In the genomic region with DNA sequence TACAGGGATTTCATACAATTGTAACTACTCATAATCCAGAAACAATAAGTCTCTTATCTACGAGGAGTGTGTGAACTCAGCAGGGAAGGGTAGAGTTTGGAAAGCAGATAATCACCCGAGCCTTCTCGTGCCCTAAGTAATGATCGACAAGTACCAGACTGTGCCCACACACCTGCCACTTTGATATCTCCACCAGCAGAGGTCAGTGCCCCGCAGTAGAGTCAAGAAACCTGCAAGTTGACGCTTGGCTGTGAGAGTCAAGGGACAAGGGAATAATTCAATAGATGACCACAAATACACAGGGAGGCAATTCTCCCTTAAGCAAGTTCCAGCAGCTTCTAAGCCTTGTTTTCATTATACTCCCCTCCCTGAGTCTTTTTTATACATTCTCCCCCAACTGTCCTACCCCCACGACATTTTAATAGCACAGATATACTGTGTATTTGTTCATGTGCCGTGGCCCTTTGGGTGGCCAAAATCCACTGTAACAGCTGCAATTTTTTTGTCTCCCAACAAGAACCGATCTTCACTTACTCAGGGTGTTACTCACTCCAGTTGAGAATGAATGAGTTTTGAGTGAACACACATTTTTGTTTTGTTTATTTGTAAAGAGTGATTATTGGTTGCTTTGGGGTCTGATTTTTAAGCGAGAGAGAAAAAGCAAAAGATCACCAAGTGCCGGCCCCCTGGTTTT, we compare ENCODE assay signal across 8 cellular contexts.
DNase-seq lines count a peak whose midpoint lies in the region; ATAC-seq and TF ChIP-seq lines count a peak whose summit lies in the region.

No MANE protein-coding gene starts in this region.

- H3K27me3 ChIP-seq in KMS-11 (ENCODE audit: insufficient read depth, low read depth) (no peaks in the 10 kb centered on the region), cardiac muscle cell (no peaks in the 10 kb centered on the region), smooth muscle cell (ENCODE audit: low read depth) (no peaks in the 10 kb centered on the region)

- H3K9me3 ChIP-seq in cardiac muscle cell (ENCODE audit: low read depth) (no peaks in the 10 kb centered on the region), smooth muscle cell (replicated peaks; ENCODE audit: low read depth) (no peaks in the 10 kb centered on the region)

- no peaks in the 10 kb centered on the region for H3K9me3 Mint-ChIP-seq in Calu3 (ENCODE audit: low read depth, unreplicated experiment)
- no peaks in the 10 kb centered on the region for H3K9me3 Mint-ChIP-seq in activated CD4-positive, alpha-beta T cell treated with anti-CD3 and anti-CD28 coated beads, Interleukin-2, amount 10 ng/mL, durations not matched to agents 24 days and 14 days

- no peak overlapping the region for H3K4me3 Mint-ChIP-seq in Calu3 (ENCODE audit: low read depth, unreplicated experiment)
- no peak overlapping the region for H3K4me3 Mint-ChIP-seq in activated CD4-positive, alpha-beta T cell treated with anti-CD3 and anti-CD28 coated beads, Interleukin-2, amount 10 ng/mL, durations not matched to agents 24 days and 14 days

- peaks cover 16% of the 10 kb centered on the region for H3K4me1 ChIP-seq in KMS-11 (ENCODE audit: low read depth, poor library complexity, severe bottlenecking)
- peaks cover 38% of the 10 kb centered on the region for H3K4me1 ChIP-seq in cardiac muscle cell (ENCODE audit: low read depth)
- H3K4me1 ChIP-seq in smooth muscle cell (ENCODE audit: low read depth), result peaks cover 10% of the 10 kb centered on the region

- H3K4me2 ChIP-seq in KMS-11 (no peak overlapping the region), smooth muscle cell (no peak overlapping the region)

- TF ChIP-seq CTCF in Calu3 (IDR thresholded peaks at IDR 0.05; ENCODE audit: unreplicated experiment) (peak; percentile 60), KMS-11 (conservative IDR thresholded peaks at IDR 0.05; ENCODE audit: low read depth, low read length) (peak; percentile 36), cardiac muscle cell (IDR thresholded peaks at IDR 0.05; ENCODE audit: low read depth, low read length) (peak; percentile 17), smooth muscle cell (IDR thresholded peaks at IDR 0.05; ENCODE audit: borderline replicate concordance, insufficient read depth, poor library complexity, severe bottlenecking) (peak; percentile 40), GM20000 (IDR thresholded peaks at IDR 0.05; ENCODE audit: extremely low read depth, missing control alignments) (no peak)

- no TSS peak for BruUV-seq in Calu3 (replicated peaks; lab: Mats Ljungman, UMichigan)

- H3K9ac ChIP-seq in KMS-11, result no peak overlapping the region
- H3K9ac ChIP-seq in smooth muscle cell (ENCODE audit: low read depth), result no peak overlapping the region

- intact Hi-C loops in Calu3 (cut with micrococcal nuclease; ENCODE audit: unreplicated experiment), result loop anchor here (1.0 to 2.0 kb wide), 3 partner anchors 56 to 133 kb away; no protein-coding TSS in a partner anchor
- intact Hi-C loops in activated CD4-positive, alpha-beta T cell treated with anti-CD3 and anti-CD28 coated beads, Interleukin-2, amount 10 ng/mL, durations not matched to agents 24 days and 14 days (cut with micrococcal nuclease), result no loop called here

- DNase-seq in Calu3, result peak; percentile 69
- peak; percentile 70 for DNase-seq in activated CD4-positive, alpha-beta T cell treated with anti-CD3 and anti-CD28 coated beads, Interleukin-2, amount 10 ng/mL, durations not matched to agents 24 days and 14 days
- peak; percentile 29 to 73 for DNase-seq in cardiac muscle cell (ENCODE audit: low read depth in 1 of 2, low spot score in 1 of 2)
- DNase-seq in smooth muscle cell (lab: John Stamatoyannopoulos, UW; ENCODE audit: unreplicated experiment), result no peak
- no peak for DNase-seq in GM20000 (ENCODE audit: low spot score)

- H3K27ac Mint-ChIP-seq in Calu3 (ENCODE audit: unreplicated experiment), result no peak overlapping the region
- no peak overlapping the region for H3K27ac Mint-ChIP-seq in activated CD4-positive, alpha-beta T cell treated with anti-CD3 and anti-CD28 coated beads, Interleukin-2, amount 10 ng/mL, durations not matched to agents 24 days and 14 days

- H3K27me3 Mint-ChIP-seq in Calu3 (ENCODE audit: unreplicated experiment), result no peaks in the 10 kb centered on the region
- no peaks in the 10 kb centered on the region for H3K27me3 Mint-ChIP-seq in activated CD4-positive, alpha-beta T cell treated with anti-CD3 and anti-CD28 coated beads, Interleukin-2, amount 10 ng/mL, durations not matched to agents 24 days and 14 days

- H3K27ac ChIP-seq in KMS-11 (no peak overlapping the region), cardiac muscle cell (peak overlapping the region; percentile 40), smooth muscle cell (ENCODE audit: low read depth) (no peak overlapping the region)

- no peak for ATAC-seq in GM19452 (IDR thresholded peaks at IDR 0.05; ENCODE audit: unreplicated experiment)
- no peak for ATAC-seq in GM18502 (IDR thresholded peaks at IDR 0.05; ENCODE audit: poor library complexity, unreplicated experiment)

- no peak overlapping the region for H3K4me3 ChIP-seq in KMS-11 (IDR thresholded peaks at IDR 0.05; ENCODE audit: insufficient read depth, low read depth, low read length)
- no peak overlapping the region for H3K4me3 ChIP-seq in cardiac muscle cell
- H3K4me3 ChIP-seq in smooth muscle cell, result no peak overlapping the region

- peaks cover 14% of the 10 kb centered on the region for H3K36me3 Mint-ChIP-seq in Calu3 (ENCODE audit: insufficient read depth, unreplicated experiment)
- peaks cover 7% of the 10 kb centered on the region for H3K36me3 Mint-ChIP-seq in activated CD4-positive, alpha-beta T cell treated with anti-CD3 and anti-CD28 coated beads, Interleukin-2, amount 10 ng/mL, durations not matched to agents 24 days and 14 days (ENCODE audit: low read depth)

- peaks cover 49% of the 10 kb centered on the region for H3K4me1 Mint-ChIP-seq in Calu3 (ENCODE audit: low read depth, unreplicated experiment)
- H3K4me1 Mint-ChIP-seq in activated CD4-positive, alpha-beta T cell treated with anti-CD3 and anti-CD28 coated beads, Interleukin-2, amount 10 ng/mL, durations not matched to agents 24 days and 14 days, result peaks cover 20% of the 10 kb centered on the region

- H3F3A ChIP-seq in smooth muscle cell (ENCODE audit: low read depth), result no peaks in the 10 kb centered on the region

- no peaks in the 10 kb centered on the region for H3K36me3 ChIP-seq in KMS-11 (ENCODE audit: insufficient read depth)
- H3K36me3 ChIP-seq in cardiac muscle cell, result no peaks in the 10 kb centered on the region
- no peaks in the 10 kb centered on the region for H3K36me3 ChIP-seq in smooth muscle cell (ENCODE audit: low read depth)

- 83% methylated on average over 11 of the region's 11 CpGs for whole genome bisulfite sequencing in smooth muscle cell (ENCODE audit: low lambda C conversion rate)

- H4K20me1 ChIP-seq in KMS-11 (ENCODE audit: insufficient read depth) (no peaks in the 10 kb centered on the region), smooth muscle cell (ENCODE audit: low read depth) (peaks cover 8% of the 10 kb centered on the region)

- CTCF ChIA-PET in Calu3 (lab: Charles Lee), result interaction anchor here (1.0 to 2.1 kb wide), 4 partner anchors 110 to 136 kb away, joined by 4 to 11 read pairs (median 4); no protein-coding TSS in a partner anchor

- H3K79me2 ChIP-seq in KMS-11 (ENCODE audit: insufficient read depth, low read depth) (no peaks in the 10 kb centered on the region), smooth muscle cell (ENCODE audit: low read depth) (peaks cover 23% of the 10 kb centered on the region)

- no peak overlapping the region for H2AFZ ChIP-seq in KMS-11 (ENCODE audit: low read depth)
- H2AFZ ChIP-seq in smooth muscle cell (ENCODE audit: low read depth), result no peak overlapping the region

Comparison
In these comparisons a context has a peak if more than half of its experiments do, and no peak if none do; other contexts are left out.
1. DNase-seq: peak in Calu3 (single experiment), activated CD4-positive, alpha-beta T cell treated with anti-CD3 and anti-CD28 coated beads, Interleukin-2, amount 10 ng/mL, durations not matched to agents 24 days and 14 days (single experiment) and cardiac muscle cell (2 of 2); none in smooth muscle cell (single experiment) and GM20000 (single experiment).